ENCODE assay signal across 8 cellular contexts in genomic region chr4:111231281-111231680, GRCh38.
"Had no signal": no experiment of that assay in that cellular context is flagged by ENCODE, and none has a peak within 500 bp of the region (broad histone marks: within the 10 kb centered on the region; RNA-seq: fewer than 3 reads in every experiment).

No MANE protein-coding gene starts in this region.

- DNase-seq: GOT3, H7, HFFc6, KG1 had no signal

- H3K9me3 ChIP-seq: HAP-1 had no signal

- H2AFZ ChIP-seq: GM23248 had no signal

- FAIRE-seq: HepG2 had no signal

- H3K27ac ChIP-seq: GM23248 had no signal

- H3K36me3 ChIP-seq: HAP-1 had no signal

- ATAC-seq: HCT116, HepG2 had no signal

- H3K4me1 ChIP-seq: HAP-1 had no signal

- H3K4me3 ChIP-seq: GM23248, HAP-1 had no signal

- H3K9ac ChIP-seq: GM23248 had no signal
